Comparison of ENCODE assay signal across 1 cellular context in genomic region chr14:95311752-95312151, GRCh38.
TF ChIP-seq lines count a peak whose summit lies in the region.

No MANE protein-coding gene starts in this region.

TF ChIP-seq in A549, 52 proteins besides CTCF, POLR2A, EP300 and RAD21 (continued from another document):
- TF ChIP-seq, protein P1, sequence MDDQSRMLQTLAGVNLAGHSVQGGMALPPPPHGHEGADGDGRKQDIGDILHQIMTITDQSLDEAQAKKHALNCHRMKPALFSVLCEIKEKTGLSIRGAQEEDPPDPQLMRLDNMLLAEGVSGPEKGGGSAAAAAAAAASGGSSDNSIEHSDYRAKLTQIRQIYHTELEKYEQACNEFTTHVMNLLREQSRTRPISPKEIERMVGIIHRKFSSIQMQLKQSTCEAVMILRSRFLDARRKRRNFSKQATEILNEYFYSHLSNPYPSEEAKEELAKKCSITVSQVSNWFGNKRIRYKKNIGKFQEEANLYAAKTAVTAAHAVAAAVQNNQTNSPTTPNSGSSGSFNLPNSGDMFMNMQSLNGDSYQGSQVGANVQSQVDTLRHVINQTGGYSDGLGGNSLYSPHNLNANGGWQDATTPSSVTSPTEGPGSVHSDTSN (IDR thresholded peaks at IDR 0.05), result no peak
- TF ChIP-seq NFE2L2 (conservative IDR thresholded peaks at IDR 0.05; ENCODE audit: low read length) (no peak), REST (IDR thresholded peaks at IDR 0.05) (no peak), MAX (IDR thresholded peaks at IDR 0.05) (no peak), FOSL2 (IDR thresholded peaks at IDR 0.05) (no peak), FOSL2 (CRISPR knock-in tag; IDR thresholded peaks at IDR 0.05) (peak; percentile 39), USF2 (IDR thresholded peaks at IDR 0.05) (no peak), RNF2 (IDR thresholded peaks at IDR 0.05; ENCODE audit: borderline replicate concordance, low read depth) (no peak)
